ENCODE assay signal across 11 cellular contexts in genomic region chr17:21549107-21549687, GRCh38.
A peak's percentile ranks its signal among the peaks of the same experiment; 100 is the strongest.
DNase-seq lines count a peak whose midpoint lies in the region; ATAC-seq and TF ChIP-seq lines count a peak whose summit lies in the region.
"Had no signal": no experiment of that assay in that cellular context is flagged by ENCODE, and none has a peak within 500 bp of the region (broad histone marks: within the 10 kb centered on the region; RNA-seq: fewer than 3 reads in every experiment).

No MANE protein-coding gene starts in this region.

- POLR2A ChIA-PET in activated B cell treated with CpG ODN at 0.5 μM for 24 hours (lab: Charles Lee), result interaction anchor here (0.9 kb wide), 1 partner anchor 506 kb away, joined by 3 read pairs; the partner anchor contains the start of gene USP22

- peak overlapping the region; percentile 37 for H3K4me3 Mint-ChIP-seq in activated B cell treated with CpG ODN at 0.5 μM for 24 hours
- H3K4me3 Mint-ChIP-seq in stimulated activated naive CD8-positive, alpha-beta T cell treated with anti-CD3 and anti-CD28 coated beads, Interleukin-15, Interleukin-2, amounts not matched to agents 100 ng/mL and 50 ng/mL, for 24 hours, result peak overlapping the region; percentile 85

- H3K36me3 Mint-ChIP-seq in activated B cell treated with CpG ODN at 0.5 μM for 24 hours (ENCODE audit: low read depth), result no peaks in the 10 kb centered on the region
- H3K36me3 Mint-ChIP-seq in stimulated activated naive CD8-positive, alpha-beta T cell treated with anti-CD3 and anti-CD28 coated beads, Interleukin-15, Interleukin-2, amounts not matched to agents 100 ng/mL and 50 ng/mL, for 24 hours (ENCODE audit: low read depth), result peaks cover 39% of the 10 kb centered on the region

- intact Hi-C loops in activated B cell treated with CpG ODN at 0.5 μM for 24 hours (cut with micrococcal nuclease), result no loop called here

- peaks cover 22% of the 10 kb centered on the region for H3K27me3 Mint-ChIP-seq in activated B cell treated with CpG ODN at 0.5 μM for 24 hours
- peaks cover 19% of the 10 kb centered on the region for H3K27me3 Mint-ChIP-seq in stimulated activated naive CD8-positive, alpha-beta T cell treated with anti-CD3 and anti-CD28 coated beads, Interleukin-15, Interleukin-2, amounts not matched to agents 100 ng/mL and 50 ng/mL, for 24 hours

- ATAC-seq in activated B cell treated with CpG ODN at 0.5 μM for 24 hours (ENCODE audit: low read depth) (no peak), HG03025 (IDR thresholded peaks at IDR 0.05; ENCODE audit: low FRiP score, unreplicated experiment) (no peak), GM19023 (IDR thresholded peaks at IDR 0.05; ENCODE audit: unreplicated experiment) (no peak)

- CTCF ChIA-PET in activated B cell treated with CpG ODN at 0.5 μM for 24 hours (lab: Charles Lee), result interaction anchor here (1.0 kb wide), 1 partner anchor 36 kb away, joined by 4 read pairs; no protein-coding TSS in a partner anchor

- DNase-seq in activated naive CD4-positive, alpha-beta T cell treated with Interleukin-2 at 50 U/mL for 16 hours, result peak; percentile 20
- no peak for DNase-seq in activated naive CD4-positive, alpha-beta T cell (lab: John Stamatoyannopoulos, UW)
- no peak for DNase-seq in activated B cell treated with CpG ODN at 0.5 μM for 24 hours
- DNase-seq in fibroblast of pulmonary artery (ENCODE audit: low read depth), result peak; percentile 48
- DNase-seq in DMS 273 (lab: John Stamatoyannopoulos, UW; ENCODE audit: unreplicated experiment), result no peak
- DNase-seq: COR-L47, NCI-H524 treated with DMSO at 0.1 percent for 48 hours had no signal

- TF ChIP-seq CTCF in activated B cell treated with CpG ODN at 0.5 μM for 24 hours (IDR thresholded peaks at IDR 0.05), result no peak
- no peak for TF ChIP-seq CTCF in fibroblast of pulmonary artery (IDR thresholded peaks at IDR 0.05; ENCODE audit: low read length, missing control alignments)

- H3K4me3 ChIP-seq in fibroblast of pulmonary artery (replicated peaks; ENCODE audit: low read depth, low read length), result peak overlapping the region; percentile 51
- H3K4me3 ChIP-seq: skin epidermis had no signal

- peaks cover 11% of the 10 kb centered on the region for H3K4me1 Mint-ChIP-seq in activated B cell treated with CpG ODN at 0.5 μM for 24 hours
- peaks cover 31% of the 10 kb centered on the region for H3K4me1 Mint-ChIP-seq in stimulated activated naive CD8-positive, alpha-beta T cell treated with anti-CD3 and anti-CD28 coated beads, Interleukin-15, Interleukin-2, amounts not matched to agents 100 ng/mL and 50 ng/mL, for 24 hours (ENCODE audit: low read depth)

- no peak overlapping the region for H3K27ac Mint-ChIP-seq in activated B cell treated with CpG ODN at 0.5 μM for 24 hours
- peak overlapping the region; percentile 91 for H3K27ac Mint-ChIP-seq in stimulated activated naive CD8-positive, alpha-beta T cell treated with anti-CD3 and anti-CD28 coated beads, Interleukin-15, Interleukin-2, amounts not matched to agents 100 ng/mL and 50 ng/mL, for 24 hours

- peaks cover 4% of the 10 kb centered on the region for H3K9me3 Mint-ChIP-seq in activated B cell treated with CpG ODN at 0.5 μM for 24 hours
- H3K9me3 Mint-ChIP-seq in stimulated activated naive CD8-positive, alpha-beta T cell treated with anti-CD3 and anti-CD28 coated beads, Interleukin-15, Interleukin-2, amounts not matched to agents 100 ng/mL and 50 ng/mL, for 24 hours, result peaks cover 3% of the 10 kb centered on the region

Comparison
In these comparisons a context has a peak if more than half of its experiments do, and no peak if none do; other contexts are left out.
1. DNase-seq: peak in activated naive CD4-positive, alpha-beta T cell treated with Interleukin-2 at 50 U/mL for 16 hours (single experiment) and fibroblast of pulmonary artery (single experiment); none in activated naive CD4-positive, alpha-beta T cell (0 of 4), activated B cell treated with CpG ODN at 0.5 μM for 24 hours (single experiment) and DMS 273 (single experiment).